Comparison of ENCODE assay signal across 10 cellular contexts in the genomic region with DNA sequence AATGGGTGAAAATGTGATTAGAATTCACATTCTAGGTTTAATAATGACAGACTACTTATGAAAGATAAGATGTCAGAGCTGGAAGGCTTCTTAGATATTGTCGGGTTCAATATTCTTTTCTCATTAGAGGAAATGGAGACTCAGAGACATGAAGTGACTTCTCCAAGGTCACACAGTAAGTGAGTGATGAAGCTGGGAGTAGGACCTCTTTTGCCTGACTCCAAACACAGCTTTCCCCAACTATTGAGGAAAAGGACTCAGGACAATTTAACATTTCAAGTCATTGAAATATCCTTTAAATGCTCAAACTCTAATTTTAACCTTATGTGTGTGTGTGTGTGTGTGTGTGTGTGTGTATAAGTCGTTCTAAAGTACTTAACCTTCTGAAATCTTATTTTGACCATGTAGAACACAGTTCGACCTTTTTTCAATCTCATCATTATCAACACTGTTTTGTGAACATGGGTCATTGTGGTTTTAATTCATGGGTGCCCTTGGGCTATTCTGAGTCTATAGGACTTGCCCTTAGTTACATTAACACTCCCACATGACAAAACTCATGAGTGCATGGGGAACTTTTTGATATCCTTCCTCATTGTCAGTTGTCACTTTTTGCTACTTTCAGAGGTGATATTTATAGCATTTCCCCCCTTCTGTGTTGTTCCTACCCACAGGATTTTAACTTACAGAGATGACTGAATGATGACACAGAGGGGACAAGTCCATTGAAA. TPM values are rescaled to one million over a fixed set of nuclear protein-coding genes. Genes with fewer than 3 reads are reported as not detected.
A peak's percentile ranks its signal among the peaks of the same experiment; 100 is the strongest.
DNase-seq lines count a peak whose midpoint lies in the region; ATAC-seq and TF ChIP-seq lines count a peak whose summit lies in the region.
"Had no signal": no experiment of that assay in that cellular context is flagged by ENCODE, and none has a peak within 500 bp of the region (broad histone marks: within the 10 kb centered on the region; RNA-seq: fewer than 3 reads in every experiment).

No MANE protein-coding gene starts in this region.

- no peak for TF ChIP-seq CTCF in NB4 (IDR thresholded peaks at IDR 0.05; ENCODE audit: low read depth, low read length)

- peak overlapping the region in 2 of 9 donors; percentile 8 to 55 for H3K27ac Mint-ChIP-seq in naive thymus-derived CD4-positive, alpha-beta T cell
- H3K27ac Mint-ChIP-seq: activated naive CD8-positive, alpha-beta T cell treated with anti-CD3 and anti-CD28 coated beads, Interleukin-2, amount 10 ng/mL, durations not matched to agents 7 days and 5 days had no signal

- H3K4me1 ChIP-seq in naive thymus-derived CD4-positive, alpha-beta T cell (ENCODE audit: control insufficient read depth in 2 of 2, insufficient read depth in 2 of 2, low read length in 2 of 2) = peaks cover 0 to 14% of the 10 kb centered on the region in 2 donors

- intact Hi-C loops in naive thymus-derived CD4-positive, alpha-beta T cell (cut with micrococcal nuclease) = no loop called here

- TF ChIP-seq POLR2A in NB4 (IDR thresholded peaks at IDR 0.05; ENCODE audit: extremely low read depth, insufficient read length) = no peak

- no peaks in the 10 kb centered on the region for H3K27me3 Mint-ChIP-seq in naive thymus-derived CD4-positive, alpha-beta T cell
- H3K27me3 Mint-ChIP-seq: activated naive CD8-positive, alpha-beta T cell treated with anti-CD3 and anti-CD28 coated beads, Interleukin-2, amount 10 ng/mL, durations not matched to agents 7 days and 5 days had no signal

- H3K36me3 ChIP-seq in naive thymus-derived CD4-positive, alpha-beta T cell (ENCODE audit: control insufficient read depth in 2 of 3, insufficient read depth in 3 of 3, low read length in 3 of 3) = no peaks in the 10 kb centered on the region

- POLR2A ChIA-PET in naive thymus-derived CD4-positive, alpha-beta T cell (lab: Charles Lee) = no interaction called here

- peaks cover 0 to 3% (median 0%) of the 10 kb centered on the region in 5 donors for H3K36me3 Mint-ChIP-seq in naive thymus-derived CD4-positive, alpha-beta T cell

- no peaks in the 10 kb centered on the region for H3K27me3 ChIP-seq in naive thymus-derived CD4-positive, alpha-beta T cell (ENCODE audit: control insufficient read depth in 2 of 2, insufficient read depth in 2 of 2, low read length in 2 of 2)

- ATAC-seq in GM21576 (IDR thresholded peaks at IDR 0.05; ENCODE audit: unreplicated experiment) (peak; percentile 43), GM19455 (IDR thresholded peaks at IDR 0.05; ENCODE audit: unreplicated experiment) (no peak)
- peak; percentile 76 for ATAC-seq in naive thymus-derived CD4-positive, alpha-beta T cell

- H3K4me3 Mint-ChIP-seq in naive thymus-derived CD4-positive, alpha-beta T cell = peak overlapping the region in 1 of 10 donors; percentile 46
- H3K4me3 Mint-ChIP-seq: activated naive CD8-positive, alpha-beta T cell treated with anti-CD3 and anti-CD28 coated beads, Interleukin-2, amount 10 ng/mL, durations not matched to agents 7 days and 5 days had no signal

- no peak overlapping the region for H3K27ac ChIP-seq in naive thymus-derived CD4-positive, alpha-beta T cell (ENCODE audit: low read depth, low read length)

- H3K9me3 ChIP-seq in naive thymus-derived CD4-positive, alpha-beta T cell (ENCODE audit: control insufficient read depth in 2 of 3, low read length in 3 of 3) = no peaks in the 10 kb centered on the region

- peaks cover 55 to 78% (median 66%) of the 10 kb centered on the region in 7 donors for H3K4me1 Mint-ChIP-seq in naive thymus-derived CD4-positive, alpha-beta T cell

- H3K9me3 Mint-ChIP-seq in naive thymus-derived CD4-positive, alpha-beta T cell = no peaks in the 10 kb centered on the region
- H3K9me3 Mint-ChIP-seq: activated naive CD8-positive, alpha-beta T cell treated with anti-CD3 and anti-CD28 coated beads, Interleukin-2, amount 10 ng/mL, durations not matched to agents 7 days and 5 days had no signal

- DNase-seq in NB4 (ENCODE audit: low read depth) (peak; percentile 55), H4 (ENCODE audit: low spot score) (no peak), NCI-H526 treated with DMSO at 0.1 percent for 48 hours (lab: John Stamatoyannopoulos, UW) (no peak)
- DNase-seq in naive thymus-derived CD4-positive, alpha-beta T cell = no peak
- DNase-seq in stimulated activated CD4-positive, alpha-beta T cell treated with anti-CD3 and anti-CD28 coated beads, Interleukin-15, amount 100 ng/mL, for 24 hours = no peak
- DNase-seq: activated naive CD8-positive, alpha-beta T cell treated with anti-CD3 and anti-CD28 coated beads, Interleukin-2, amount 10 ng/mL, durations not matched to agents 7 days and 5 days; NCI-H446 treated with DMSO at 0.1 percent for 48 hours had no signal

- CTCF ChIA-PET in naive thymus-derived CD4-positive, alpha-beta T cell (lab: Charles Lee) = no interaction called here

- H3K4me3 ChIP-seq in GM08714 (ENCODE audit: low read length) (peak overlapping the region; percentile 9; the same call in 1 of the 2 replicates), NB4 (ENCODE audit: low read depth, low read length) (no peak overlapping the region)
- H3K4me3 ChIP-seq in naive thymus-derived CD4-positive, alpha-beta T cell (ENCODE audit: low read length) = no peak overlapping the region

RNA-seq across cellular contexts. Expression of gene LRCH1, which starts 53.0 kb away (rescaled TPM):
- 10 to 100 TPM; 13.8 to 24.2 (median 15.5) TPM for total RNA-seq in naive thymus-derived CD4-positive, alpha-beta T cell
- polyA plus RNA-seq in naive thymus-derived CD4-positive, alpha-beta T cell = 1 to 10 TPM; 4.1 to 6.4 TPM
- total RNA-seq in H4 (2014; rRNA removed; shearing (Covaris generic)) = 2.1 and 3.1 TPM in 2 replicates
